In genomic region chr16:84795338-84796053, GRCh38 we compare ENCODE assay signal across 10 cellular contexts. TPM values are rescaled to one million over a fixed set of nuclear protein-coding genes. Genes with fewer than 3 reads are reported as not detected.
DNase-seq lines count a peak whose midpoint lies in the region; ATAC-seq and TF ChIP-seq lines count a peak whose summit lies in the region.
"Had no signal": no experiment of that assay in that cellular context is flagged by ENCODE, and none has a peak within 500 bp of the region (broad histone marks: within the 10 kb centered on the region; RNA-seq: fewer than 3 reads in every experiment).

No MANE protein-coding gene starts in this region.

- H2BK120ac ChIP-seq in mesendoderm (ENCODE audit: low read depth, low read length): no peak overlapping the region

- 38% methylated on average over 17 of the region's 22 CpGs for WGBS in esophagus muscularis mucosa
- WGBS in mesendoderm (ENCODE audit: extremely low coverage, insufficient coverage, low lambda C conversion rate): no CpG with 5 or more reads among the region's 22 CpGs

- no peak overlapping the region for H3K9ac ChIP-seq in mesendoderm (ENCODE audit: low read length)

- peaks cover 3% of the 10 kb centered on the region for H3K9me3 Mint-ChIP-seq in activated T-cell treated with anti-CD3 and anti-CD28 coated beads, Interleukin-2, amount 50 U/mL, for 4 hours

- no peak overlapping the region for H3K4me3 Mint-ChIP-seq in activated T-cell treated with anti-CD3 and anti-CD28 coated beads, Interleukin-2, amount 50 U/mL, for 4 hours

- no peak overlapping the region for H2AK5ac ChIP-seq in mesendoderm (ENCODE audit: low read length)

- H2BK15ac ChIP-seq in mesendoderm (replicated peaks; ENCODE audit: low read depth): no peak overlapping the region

- no peak overlapping the region for H2BK5ac ChIP-seq in mesendoderm (ENCODE audit: low read length)

- H3K27ac ChIP-seq in esophagus muscularis mucosa (replicated peaks in 1 of 4) (peak overlapping the region; percentile 76 to 86 (median 82)), mesendoderm (ENCODE audit: low read depth, low read length) (no peak overlapping the region), upper lobe of right lung (peak overlapping the region; percentile 34), A673 (ENCODE audit: low read depth, low read length, poor library complexity, severe bottlenecking) (no peak overlapping the region)

- no peaks in the 10 kb centered on the region for H3K36me3 ChIP-seq in esophagus muscularis mucosa
- no peaks in the 10 kb centered on the region for H3K36me3 ChIP-seq in mesendoderm (ENCODE audit: control insufficient read depth, insufficient read depth, low read length)
- H3K36me3 ChIP-seq in upper lobe of right lung: no peaks in the 10 kb centered on the region
- H3K36me3 ChIP-seq in A673 (ENCODE audit: insufficient read depth, low read length, poor library complexity, severe bottlenecking): no peaks in the 10 kb centered on the region

- H3K4me3 ChIP-seq in esophagus muscularis mucosa (peak overlapping the region; percentile 5 to 48 (median 35)), mesendoderm (ENCODE audit: low read length) (no peak overlapping the region), upper lobe of right lung (no peak overlapping the region), A673 (ENCODE audit: low read depth, low read length, poor library complexity, severe bottlenecking) (no peak overlapping the region)

- TF ChIP-seq CTCF in esophagus muscularis mucosa (IDR thresholded peaks at IDR 0.05): no peak
- no peak for TF ChIP-seq CTCF in upper lobe of right lung (IDR thresholded peaks at IDR 0.05)
- no peak for TF ChIP-seq CTCF in A673 (conservative IDR thresholded peaks at IDR 0.05; ENCODE audit: low read depth, low read length)

- H3K79me1 ChIP-seq in mesendoderm (ENCODE audit: low read length): no peaks in the 10 kb centered on the region

- intact Hi-C loops in esophagus muscularis mucosa (cut with DNase I) (no loop called here), upper lobe of right lung (cut with DNase I) (no loop called here), A673 (cut with micrococcal nuclease; ENCODE audit: unreplicated experiment) (no loop called here)

- no peak overlapping the region for H3K4ac ChIP-seq in mesendoderm (ENCODE audit: low read depth, low read length)

- CTCF ChIA-PET in A673 (lab: Charles Lee): no interaction called here

- no peak overlapping the region for H3K4me2 ChIP-seq in mesendoderm (ENCODE audit: low read length)

- ATAC-seq in upper lobe of right lung: peak; percentile 81
- ATAC-seq in activated T-cell treated with anti-CD3 and anti-CD28 coated beads, Interleukin-2, amount 50 U/mL, for 4 hours: no peak

- no peaks in the 10 kb centered on the region for H3K4me1 Mint-ChIP-seq in activated T-cell treated with anti-CD3 and anti-CD28 coated beads, Interleukin-2, amount 50 U/mL, for 4 hours (ENCODE audit: low read depth)

- no peaks in the 10 kb centered on the region for H3K27me3 ChIP-seq in esophagus muscularis mucosa
- H3K27me3 ChIP-seq in mesendoderm (ENCODE audit: insufficient read depth, low read length, poor library complexity): no peaks in the 10 kb centered on the region
- no peaks in the 10 kb centered on the region for H3K27me3 ChIP-seq in upper lobe of right lung
- no peaks in the 10 kb centered on the region for H3K27me3 ChIP-seq in A673 (replicated peaks; ENCODE audit: insufficient read depth, low read depth, low read length, poor library complexity)

- H3K36me3 Mint-ChIP-seq in activated T-cell treated with anti-CD3 and anti-CD28 coated beads, Interleukin-2, amount 50 U/mL, for 4 hours (ENCODE audit: insufficient read depth): peaks cover 5% of the 10 kb centered on the region

- no peak overlapping the region for H3K23ac ChIP-seq in mesendoderm (ENCODE audit: low read length)

- H3K9me3 ChIP-seq in esophagus muscularis mucosa: no peaks in the 10 kb centered on the region
- no peaks in the 10 kb centered on the region for H3K9me3 ChIP-seq in upper lobe of right lung
- no peaks in the 10 kb centered on the region for H3K9me3 ChIP-seq in A673 (ENCODE audit: low read depth, low read length, poor library complexity, severe bottlenecking)

- peaks cover 11 to 19% (median 17%) of the 10 kb centered on the region in 4 donors for H3K4me1 ChIP-seq in esophagus muscularis mucosa
- H3K4me1 ChIP-seq in mesendoderm (ENCODE audit: control insufficient read depth, low read depth, low read length): no peaks in the 10 kb centered on the region
- no peaks in the 10 kb centered on the region for H3K4me1 ChIP-seq in upper lobe of right lung
- no peaks in the 10 kb centered on the region for H3K4me1 ChIP-seq in A673 (ENCODE audit: insufficient read depth, low read length, poor library complexity, severe bottlenecking)

- H3K56ac ChIP-seq in mesendoderm (ENCODE audit: low read length): no peak overlapping the region

- POLR2A ChIA-PET in A673 (lab: Charles Lee; ENCODE audit: low non-redundant PET): no interaction called here

- no peak for TF ChIP-seq POLR2A in esophagus muscularis mucosa (IDR thresholded peaks at IDR 0.05; ENCODE audit: low read depth)

- DNase-seq in M059J (ENCODE audit: low read depth): peak; percentile 63
- peak; percentile 97 for DNase-seq in esophagus muscularis mucosa (ENCODE audit: extremely low spot score)
- peak; percentile 45 for DNase-seq in mesendoderm
- no peak for DNase-seq in upper lobe of right lung
- DNase-seq in hippocampal formation (lab: John Stamatoyannopoulos, UW): no peak
- DNase-seq in activated T-cell treated with anti-CD3 and anti-CD28 coated beads, Interleukin-2, amount 50 U/mL, for 4 hours: no peak
- no peak for DNase-seq in A673 (ENCODE audit: low spot score)
- DNase-seq: activated gamma-delta T cell treated with Interleukin-2 at 50 U/mL for 16 hours, erythroblast, NCI-H510A treated with DMSO at 0.1 percent for 48 hours had no signal

- peak; percentile 88 for TF ChIP-seq EP300 in esophagus muscularis mucosa (IDR thresholded peaks at IDR 0.05)

- H4K8ac ChIP-seq in mesendoderm (ENCODE audit: low read depth, low read length): no peak overlapping the region

- H3K79me2 ChIP-seq in mesendoderm (ENCODE audit: control insufficient read depth, insufficient read depth, low read length): no peaks in the 10 kb centered on the region

- H4K5ac ChIP-seq in mesendoderm (ENCODE audit: low read length): no peak overlapping the region

- no peaks in the 10 kb centered on the region for H3K27me3 Mint-ChIP-seq in activated T-cell treated with anti-CD3 and anti-CD28 coated beads, Interleukin-2, amount 50 U/mL, for 4 hours (ENCODE audit: low read depth)

- BruUV-seq in A673 (replicated peaks; lab: Mats Ljungman, UMichigan): no TSS peak

- no peak overlapping the region for H3K18ac ChIP-seq in mesendoderm (ENCODE audit: low read length)

RNA-seq across cellular contexts. Expression of gene CRISPLD2, which starts 24.3 kb away (rescaled TPM):
- total RNA-seq in M059J (2014; rRNA removed; shearing (Covaris generic)): 22.7 and 37.3 TPM in 2 replicates
- total RNA-seq in esophagus muscularis mucosa (100 to 1,000 TPM; 230 to 568 (median 289) TPM), upper lobe of right lung (61.9 TPM), A673 (2021) (0.32 and 0.44 TPM in 2 replicates)
- 3.7 TPM for polyA plus RNA-seq in mesendoderm (2013, experiment 1 of 2)
- polyA plus RNA-seq in mesendoderm (2013, experiment 2 of 2): 3.9 TPM
- under 1 TPM; 0.11 to 0.57 (median 0.46) TPM for total RNA-seq in activated T-cell treated with anti-CD3 and anti-CD28 coated beads, Interleukin-2, amount 50 U/mL, for 4 hours

Comparison
In these comparisons a context has a peak if more than half of its experiments do, and no peak if none do; other contexts are left out.
1. DNase-seq: peak in M059J (single experiment), esophagus muscularis mucosa (single experiment) and mesendoderm (single experiment); none in upper lobe of right lung (single experiment), hippocampal formation (0 of 2), activated T-cell treated with anti-CD3 and anti-CD28 coated beads, Interleukin-2, amount 50 U/mL, for 4 hours (single experiment) and A673 (single experiment).
2. H3K27ac ChIP-seq: peak in esophagus muscularis mucosa (4 of 4) and upper lobe of right lung (single experiment); none in mesendoderm (single experiment) and A673 (single experiment).
3. H3K4me3 ChIP-seq: peak in esophagus muscularis mucosa (4 of 4); none in mesendoderm (single experiment), upper lobe of right lung (single experiment) and A673 (single experiment).
4. RNA of gene CRISPLD2, which starts 24.3 kb away (total RNA-seq): 230 to 568 TPM in esophagus muscularis mucosa, 61.9 TPM in upper lobe of right lung (single experiment) and 22.7 to 37.3 TPM in M059J; 0.11 to 0.57 TPM in activated T-cell treated with anti-CD3 and anti-CD28 coated beads, Interleukin-2, amount 50 U/mL, for 4 hours and 0.32 to 0.44 TPM in A673; every median in the first group is over 10 times any median in the second.